In the genomic region with DNA sequence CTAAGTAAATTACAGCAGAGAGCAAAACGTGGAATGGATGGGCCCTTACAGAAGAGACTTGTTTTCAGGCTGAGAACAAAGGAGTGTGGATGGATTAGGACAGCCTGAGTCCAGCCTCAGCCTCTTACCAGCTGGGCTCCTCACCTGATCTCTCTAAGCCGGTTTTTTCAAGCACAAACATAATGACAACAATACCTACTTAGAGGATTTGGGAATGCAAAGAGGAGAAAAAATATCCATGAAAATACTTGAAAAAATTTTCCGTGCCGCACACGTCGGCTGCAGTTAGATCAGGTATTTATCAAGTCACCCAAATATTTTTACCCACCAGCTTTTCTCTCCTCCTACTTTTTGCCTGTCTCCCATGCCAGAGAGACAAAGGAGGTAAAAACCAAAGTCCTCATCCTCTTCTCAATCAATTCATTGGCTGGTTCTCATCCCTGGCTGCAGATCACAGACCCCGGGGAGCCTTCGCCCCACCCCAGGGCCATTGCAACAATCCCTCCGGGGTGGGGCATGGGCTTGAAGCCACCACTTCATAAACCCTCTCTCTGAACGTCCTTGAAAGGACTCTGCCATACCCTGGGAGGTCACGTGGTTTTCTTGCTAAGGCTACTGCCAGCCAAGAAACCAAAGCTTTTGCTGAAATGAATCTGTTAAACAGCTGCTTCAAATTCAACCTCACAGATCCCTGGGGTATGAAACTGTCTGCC, we compare ENCODE assay signal across 8 cellular contexts. TPM values are rescaled to one million over a fixed set of nuclear protein-coding genes. Genes with fewer than 3 reads are reported as not detected.
DNase-seq lines count a peak whose midpoint lies in the region; ATAC-seq, FAIRE-seq and TF ChIP-seq lines count a peak whose summit lies in the region.

No MANE protein-coding gene starts in this region.

- intact Hi-C loops in esophagus squamous epithelium (cut with DNase I) (no loop called here), pancreas (cut with DNase I) (no loop called here)

- peak overlapping the region; percentile 49 to 77 (median 60) for H3K27ac ChIP-seq in esophagus squamous epithelium
- peak overlapping the region in 3 of 4 donors; percentile 24 to 38 (median 36) for H3K27ac ChIP-seq in pancreas

- CTCF ChIA-PET in GM10248 (lab: Yijun Ruan, JAX) = interaction anchor here (1.5 kb wide), 1 partner anchor 210 kb away, joined by 3 read pairs; no protein-coding TSS in a partner anchor

- H3K36me3 ChIP-seq in esophagus squamous epithelium (no peaks in the 10 kb centered on the region), pancreas (no peaks in the 10 kb centered on the region)

- peak; percentile 74 for DNase-seq in ELF-1 (ENCODE audit: low read depth, low spot score)
- peak; percentile 67 for DNase-seq in NCI-H2196 treated with DMSO at 0.1 percent for 48 hours (lab: John Stamatoyannopoulos, UW; ENCODE audit: unreplicated experiment)
- no peak for DNase-seq in esophagus squamous epithelium (lab: John Stamatoyannopoulos, UW)
- DNase-seq in pancreas = peak in 3 of 6 donors; percentile 48 to 53 (median 51)
- no peak for DNase-seq in OCI-M2 (lab: John Stamatoyannopoulos, UW; ENCODE audit: unreplicated experiment)
- no peak for DNase-seq in GM10248 (ENCODE audit: extremely low spot score)
- DNase-seq in hepatic stellate cell (ENCODE audit: low spot score) = no peak

- peak; percentile 83 to 89 (median 87) for ATAC-seq in pancreas
- ATAC-seq in HG03097 (IDR thresholded peaks at IDR 0.05; ENCODE audit: low FRiP score, unreplicated experiment) = no peak

- no peak for TF ChIP-seq CTCF in esophagus squamous epithelium (IDR thresholded peaks at IDR 0.05)
- no peak for TF ChIP-seq CTCF in pancreas (IDR thresholded peaks at IDR 0.05)
- TF ChIP-seq CTCF in GM10248 (IDR thresholded peaks at IDR 0.05; ENCODE audit: control extremely low read depth, extremely low read depth, low read depth, missing control alignments) = no peak

- TF ChIP-seq POLR2A in esophagus squamous epithelium (IDR thresholded peaks at IDR 0.05) = no peak

- H3K4me3 ChIP-seq in esophagus squamous epithelium (no peak overlapping the region), pancreas (no peak overlapping the region)

- 20 to 29% methylated on average over 10 to 11 of the region's 11 CpGs for WGBS in esophagus squamous epithelium, 2 donors
- WGBS in pancreas, 2 donors = 12 to 22% methylated on average over 11 of the region's 11 CpGs

- POLR2A ChIA-PET in GM10248 (lab: Yijun Ruan, JAX) = no interaction called here

- H3K4me1 ChIP-seq in esophagus squamous epithelium = peaks cover 0 to 32% (median 12%) of the 10 kb centered on the region in 3 donors
- H3K4me1 ChIP-seq in pancreas = peaks cover 6 to 9% (median 8%) of the 10 kb centered on the region in 3 donors

- H3K27me3 ChIP-seq in esophagus squamous epithelium (no peaks in the 10 kb centered on the region), pancreas (no peaks in the 10 kb centered on the region)

- H3K9me3 ChIP-seq in esophagus squamous epithelium = no peaks in the 10 kb centered on the region
- H3K9me3 ChIP-seq in pancreas = no peaks in the 10 kb centered on the region

- FAIRE-seq in pancreas (lab: Jason Lieb, UNC) = no peak

RNA-seq across cellular contexts. Expression of a gene that starts 29.7 kb away (rescaled TPM):
- total RNA-seq in esophagus squamous epithelium = 100 to 1,000 TPM; 104 to 146 (median 129) TPM
- 100 to 1,000 TPM in 2 of 6 donors, 10 to 100 TPM in 4; 66.8 to 159 (median 89.2) TPM for total RNA-seq in pancreas
- polyA plus RNA-seq in pancreas = 10 to 100 TPM; 40.5 to 43.6 TPM

Comparison
In these comparisons a context has a peak if more than half of its experiments do, and no peak if none do; other contexts are left out.
1. DNase-seq: peak in ELF-1 (single experiment) and NCI-H2196 treated with DMSO at 0.1 percent for 48 hours (single experiment); none in esophagus squamous epithelium (single experiment), OCI-M2 (single experiment), GM10248 (single experiment) and hepatic stellate cell (single experiment).